Comparison of ENCODE assay signal across 10 cellular contexts in genomic region chr19:51341976-51342580, GRCh38. TPM values are rescaled to one million over a fixed set of nuclear protein-coding genes. Genes with fewer than 3 reads are reported as not detected.
A peak's percentile ranks its signal among the peaks of the same experiment; 100 is the strongest.
DNase-seq lines count a peak whose midpoint lies in the region; ATAC-seq and TF ChIP-seq lines count a peak whose summit lies in the region.
"Had no signal": no experiment of that assay in that cellular context is flagged by ENCODE, and none has a peak within 500 bp of the region (broad histone marks: within the 10 kb centered on the region; RNA-seq: fewer than 3 reads in every experiment).

TSS of gene VSIG10L (minus strand) at chr19:51342139. CDS start at chr19:51342124, 15 bp downstream.

- CTCF ChIA-PET in activated CD4-positive, alpha-beta T cell treated with anti-CD3 and anti-CD28 coated beads for 36 hours (lab: Charles Lee): interaction anchor here (0.6 to 2.0 kb wide), 6 partner anchors 17 to 310 kb away, joined by 3 to 9 read pairs (median 3); no protein-coding TSS in a partner anchor
- CTCF ChIA-PET in RWPE1 (lab: Yijun Ruan, JAX): interaction anchor here (0.6 to 1.0 kb wide), 2 partner anchors 43 to 56 kb away, joined by 3 to 7 read pairs; no protein-coding TSS in a partner anchor

- no peaks in the 10 kb centered on the region for H3K27me3 Mint-ChIP-seq in activated CD4-positive, alpha-beta T cell treated with anti-CD3 and anti-CD28 coated beads for 36 hours
- peaks cover 25% of the 10 kb centered on the region for H3K27me3 Mint-ChIP-seq in progenitor cell of endocrine pancreas

- no peak for ATAC-seq in activated CD4-positive, alpha-beta T cell treated with anti-CD3 and anti-CD28 coated beads for 36 hours
- ATAC-seq in HG02763 (IDR thresholded peaks at IDR 0.05; ENCODE audit: unreplicated experiment): no peak
- ATAC-seq in GM18873 (IDR thresholded peaks at IDR 0.05; ENCODE audit: low FRiP score, unreplicated experiment): no peak

- H3K36me3 ChIP-seq in esophagus (ENCODE audit: control insufficient read depth in 2 of 2, insufficient read depth in 2 of 2, low read length in 1 of 2): peaks cover 0 to 12% of the 10 kb centered on the region in 2 donors

- POLR2A ChIA-PET in activated CD4-positive, alpha-beta T cell treated with anti-CD3 and anti-CD28 coated beads for 36 hours (lab: Charles Lee): interaction anchor here (2.7 kb wide), 1 partner anchor 53 kb away, joined by 11 read pairs; no protein-coding TSS in a partner anchor
- POLR2A ChIA-PET in RWPE1 (lab: Yijun Ruan, JAX; ENCODE audit: low non-redundant PET): interaction anchor here (1.0 kb wide), 1 partner anchor 8 kb away, joined by 3 read pairs; no protein-coding TSS in a partner anchor

- TF ChIP-seq CTCF in RWPE1 (conservative IDR thresholded peaks at IDR 0.05; ENCODE audit: low read depth) (no peak), progenitor cell of endocrine pancreas (IDR thresholded peaks at IDR 0.05; ENCODE audit: unreplicated experiment) (no peak)

- intact Hi-C loops in activated CD4-positive, alpha-beta T cell treated with anti-CD3 and anti-CD28 coated beads for 36 hours (cut with DNase I, micrococcal nuclease): no loop called here

- H3K4me1 ChIP-seq in esophagus (ENCODE audit: control insufficient read depth in 2 of 2, insufficient read depth in 2 of 2, low read length in 1 of 2): peaks cover 9 to 13% of the 10 kb centered on the region in 2 donors

- no peaks in the 10 kb centered on the region for H3K9me3 ChIP-seq in esophagus (ENCODE audit: control insufficient read depth in 2 of 2, insufficient read depth in 1 of 2, low read depth in 1 of 2, low read length in 1 of 2)
- H3K9me3 ChIP-seq: left ventricle myocardium inferior had no signal

- no peaks in the 10 kb centered on the region for H3K9me3 Mint-ChIP-seq in activated CD4-positive, alpha-beta T cell treated with anti-CD3 and anti-CD28 coated beads for 36 hours (ENCODE audit: low read depth)
- H3K9me3 Mint-ChIP-seq in progenitor cell of endocrine pancreas (ENCODE audit: low read depth): no peaks in the 10 kb centered on the region

- H3K27ac ChIP-seq in RWPE1 (peak within 1 kb of the TSS; percentile 56), esophagus (ENCODE audit: low read depth in 2 of 2, low read length in 1 of 2) (peak within 1 kb of the TSS; percentile 50 to 88)

- WGBS in esophagus, 2 donors: 41 to 44% methylated on average over 3 of the region's 3 CpGs

- H3K4me1 Mint-ChIP-seq in activated CD4-positive, alpha-beta T cell treated with anti-CD3 and anti-CD28 coated beads for 36 hours: peaks cover 11% of the 10 kb centered on the region
- peaks cover 5% of the 10 kb centered on the region for H3K4me1 Mint-ChIP-seq in progenitor cell of endocrine pancreas (ENCODE audit: low read depth)

- no peaks in the 10 kb centered on the region for H3K27me3 ChIP-seq in esophagus (ENCODE audit: control insufficient read depth in 1 of 2, insufficient read depth in 2 of 2, low read length in 2 of 2)

- H3K27ac Mint-ChIP-seq in activated CD4-positive, alpha-beta T cell treated with anti-CD3 and anti-CD28 coated beads for 36 hours: no peak within 1 kb of the TSS
- H3K27ac Mint-ChIP-seq in progenitor cell of endocrine pancreas: peak within 1 kb of the TSS; percentile 20

- H3K4me3 Mint-ChIP-seq in activated CD4-positive, alpha-beta T cell treated with anti-CD3 and anti-CD28 coated beads for 36 hours: peak within 1 kb of the TSS; percentile 14
- H3K4me3 Mint-ChIP-seq in progenitor cell of endocrine pancreas (ENCODE audit: low read depth): peak within 1 kb of the TSS; percentile 40

- peak within 1 kb of the TSS; percentile 53 to 55 for H3K4me3 ChIP-seq in esophagus (ENCODE audit: low read depth in 1 of 2, low read length in 2 of 2)

- no peak for DNase-seq in activated CD4-positive, alpha-beta T cell treated with anti-CD3 and anti-CD28 coated beads for 36 hours
- DNase-seq in activated CD4-positive, alpha-beta T cell treated with anti-CD3 and anti-CD28 coated beads, Interleukin-2, amount 50 U/mL, for 4 hours: no peak
- DNase-seq in RWPE1 (ENCODE audit: low spot score) (no peak), progenitor cell of endocrine pancreas (ENCODE audit: low spot score, unreplicated experiment) (no peak), NCI-H2196 treated with DMSO at 0.1 percent for 48 hours (lab: John Stamatoyannopoulos, UW; ENCODE audit: unreplicated experiment) (no peak)
- DNase-seq: left ventricle myocardium inferior, NCI-H524 treated with DMSO at 0.1 percent for 48 hours had no signal

- H3K36me3 Mint-ChIP-seq in activated CD4-positive, alpha-beta T cell treated with anti-CD3 and anti-CD28 coated beads for 36 hours (ENCODE audit: low read depth): peaks cover 17% of the 10 kb centered on the region
- peaks cover 7% of the 10 kb centered on the region for H3K36me3 Mint-ChIP-seq in progenitor cell of endocrine pancreas (ENCODE audit: insufficient read depth)

RNA-seq across cellular contexts. Expression of gene VSIG10L, which starts in this region (rescaled TPM):
- 1 to 10 TPM; 4.5 to 4.6 TPM for total RNA-seq in activated CD4-positive, alpha-beta T cell treated with anti-CD3 and anti-CD28 coated beads for 36 hours
- 100 to 1,000 TPM; 122 to 227 TPM for polyA plus RNA-seq in esophagus
- total RNA-seq in progenitor cell of endocrine pancreas: 6.3 and 7.0 TPM in 2 replicates
